11 cellular contexts compared by ENCODE assay signal in genomic region chr5:159405611-159406031, GRCh38.
DNase-seq lines count a peak whose midpoint lies in the region; ATAC-seq and TF ChIP-seq lines count a peak whose summit lies in the region.
"Had no signal": no experiment of that assay in that cellular context is flagged by ENCODE, and none has a peak within 500 bp of the region (broad histone marks: within the 10 kb centered on the region; RNA-seq: fewer than 3 reads in every experiment).

No MANE protein-coding gene starts in this region.

- H2AFZ ChIP-seq in OCI-LY3 (ENCODE audit: low read depth, low read length) = no peak overlapping the region

- H3K4me2 ChIP-seq in OCI-LY3 (ENCODE audit: low read length) = peak overlapping the region; percentile 62

- H3K4me3 ChIP-seq in OCI-LY3 (ENCODE audit: low read length) = 0 out of 2 replicates have a peak overlapping the region, but pooled peaks have one; percentile 1
- no peak overlapping the region for H3K4me3 ChIP-seq in sigmoid colon
- H3K4me3 ChIP-seq: cardiac muscle cell had no signal

- H3K36me3 ChIP-seq in OCI-LY3 (replicated peaks; ENCODE audit: low read depth, low read length) (peaks cover 9% of the 10 kb centered on the region), sigmoid colon (no peaks in the 10 kb centered on the region)
- H3K36me3 ChIP-seq: cardiac muscle cell had no signal

- TF ChIP-seq POLR2A in sigmoid colon (IDR thresholded peaks at IDR 0.05) (no peak), erythroblast (IDR thresholded peaks at IDR 0.05; ENCODE audit: low read length) (no peak)

- H4K20me1 ChIP-seq in OCI-LY3 (ENCODE audit: insufficient read depth, low read length) = no peaks in the 10 kb centered on the region

- DNase-seq in NCI-H1092 treated with DMSO at 0.1 percent for 48 hours (lab: John Stamatoyannopoulos, UW) (no peak), sigmoid colon (no peak), erythroblast (lab: John Stamatoyannopoulos, UW) (no peak)
- DNase-seq in activated T-cell treated with anti-CD3 and anti-CD28 coated beads, Interleukin-2, amount 50 U/mL, for 48 hours = no peak
- DNase-seq: CD4-positive, alpha-beta T cell; foreskin melanocyte had no signal

- ATAC-seq in GM18499 (IDR thresholded peaks at IDR 0.05; ENCODE audit: insufficient read depth, unreplicated experiment) = peak; percentile 47
- peak; percentile 70 for ATAC-seq in GM21367 (IDR thresholded peaks at IDR 0.05; ENCODE audit: unreplicated experiment)
- ATAC-seq in HG03095 (IDR thresholded peaks at IDR 0.05; ENCODE audit: unreplicated experiment) = peak; percentile 80

- WGBS in sigmoid colon, 2 donors = 44 to 64% methylated on average over 5 of the region's 5 CpGs

- H3K9ac ChIP-seq in OCI-LY3 (ENCODE audit: low read length) = peak overlapping the region; percentile 90

- H3K79me2 ChIP-seq in OCI-LY3 (ENCODE audit: low read length) = peaks cover 32% of the 10 kb centered on the region

- no peak for TF ChIP-seq EP300 in sigmoid colon (IDR thresholded peaks at IDR 0.05)

- H3K27me3 ChIP-seq in OCI-LY3 (ENCODE audit: low read depth, low read length) = no peaks in the 10 kb centered on the region
- H3K27me3 ChIP-seq in sigmoid colon = no peaks in the 10 kb centered on the region
- H3K27me3 ChIP-seq: cardiac muscle cell had no signal

- H3K27ac ChIP-seq in OCI-LY3 (ENCODE audit: low read length) = peak overlapping the region; percentile 100
- H3K27ac ChIP-seq in sigmoid colon = no peak overlapping the region
- H3K27ac ChIP-seq: cardiac muscle cell had no signal

- no peaks in the 10 kb centered on the region for H3K9me3 ChIP-seq in OCI-LY3 (ENCODE audit: insufficient read depth, low read length)
- H3K9me3 ChIP-seq in sigmoid colon = no peaks in the 10 kb centered on the region

- TF ChIP-seq CTCF in OCI-LY3 (IDR thresholded peaks at IDR 0.05; ENCODE audit: low read depth, low read length) (no peak), sigmoid colon (IDR thresholded peaks at IDR 0.05) (no peak)

- intact Hi-C loops in sigmoid colon (cut with DNase I) = no loop called here

- H3K4me1 ChIP-seq in OCI-LY3 (ENCODE audit: low read length) (peaks cover 89% of the 10 kb centered on the region), sigmoid colon (no peaks in the 10 kb centered on the region)
